8 cellular contexts compared by ENCODE assay signal in the genomic region with DNA sequence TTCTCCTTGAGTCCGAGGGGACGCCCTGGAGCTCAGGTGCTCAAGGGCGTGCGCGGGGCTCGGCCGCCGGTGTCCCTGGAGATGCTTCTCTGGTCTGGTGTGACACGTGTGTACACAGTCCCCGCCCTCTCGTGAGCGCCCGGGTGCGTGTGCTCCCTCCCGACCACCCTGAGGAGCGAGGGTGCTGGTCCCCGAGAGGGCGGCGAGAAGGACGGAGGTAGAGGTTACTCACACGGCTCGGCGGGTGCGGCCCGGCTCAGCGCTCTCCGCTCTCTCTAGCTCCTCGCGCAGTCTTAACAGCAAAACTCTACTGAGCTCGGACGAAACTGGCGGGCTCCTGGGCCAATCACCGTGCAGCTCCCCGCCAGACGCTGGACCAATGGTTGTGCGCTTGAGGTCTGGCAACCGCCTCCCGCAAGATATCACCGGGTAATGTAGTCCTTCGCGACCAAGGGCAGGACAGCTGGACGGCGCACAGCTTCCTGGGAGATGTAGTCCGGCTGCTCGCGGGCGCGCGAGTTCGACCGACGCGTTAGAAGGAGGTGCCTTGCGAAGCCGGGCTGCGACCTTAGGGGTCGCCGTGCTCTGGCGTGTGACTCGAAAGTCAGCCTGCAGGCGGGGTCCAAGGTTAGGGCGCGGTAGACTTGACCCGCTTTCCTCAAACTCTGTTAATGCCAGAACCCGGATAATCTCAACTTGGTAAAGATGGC.
DNase-seq lines count a peak whose midpoint lies in the region; ATAC-seq lines count a peak whose summit lies in the region.

A gene (minus strand): TSS at position 312 of the 710 bp plus-strand sequence. CDS start 2,669 bp downstream, outside the sequence.

- H3K4me1 Mint-ChIP-seq in central memory CD8-positive, alpha-beta T cell, result peaks cover 8% of the 10 kb centered on the region

- H3K36me3 Mint-ChIP-seq in central memory CD8-positive, alpha-beta T cell (ENCODE audit: insufficient read depth), result peaks cover 13% of the 10 kb centered on the region

- H3K4me3 Mint-ChIP-seq in central memory CD8-positive, alpha-beta T cell, result peak within 1 kb of the TSS; percentile 94

- no peaks in the 10 kb centered on the region for H3K27me3 Mint-ChIP-seq in central memory CD8-positive, alpha-beta T cell

- H3K27ac Mint-ChIP-seq in central memory CD8-positive, alpha-beta T cell (ENCODE audit: low read depth), result peak within 1 kb of the TSS; percentile 99

- H3K9me3 Mint-ChIP-seq in central memory CD8-positive, alpha-beta T cell, result no peaks in the 10 kb centered on the region

- DNase-seq in AG20443 (ENCODE audit: low spot score), result peak; percentile 99
- peak; percentile 97 to 99 for DNase-seq in NCI-H446 (lab: John Stamatoyannopoulos, UW)
- DNase-seq in activated CD4-positive, CD25-positive, alpha-beta regulatory T cell treated with anti-CD3 and anti-CD28 coated beads, Interleukin-2, amount 50 U/mL, for 16 hours (ENCODE audit: low read depth, low spot score), result peak; percentile 94
- DNase-seq in central memory CD8-positive, alpha-beta T cell (ENCODE audit: low spot score in 2 of 2), result peak; percentile 84 to 96
- DNase-seq in iris pigment epithelial cell (ENCODE audit: low read depth), result peak; percentile 100
- peak; percentile 91 for DNase-seq in stimulated activated CD4-positive, alpha-beta T cell treated with anti-CD3 and anti-CD28 coated beads, Interleukin-12 subunit alpha, Interleukin-12 subunit beta, amount 100 ng/mL, for 4 hours

- ATAC-seq in GM19025 (IDR thresholded peaks at IDR 0.05; ENCODE audit: low read depth, unreplicated experiment) (peak; percentile 86), HG03342 (IDR thresholded peaks at IDR 0.05; ENCODE audit: unreplicated experiment) (peak; percentile 93)
- ATAC-seq in central memory CD8-positive, alpha-beta T cell (replicated peaks; ENCODE audit: extremely low read depth, poor library complexity, severe bottlenecking), result peak; percentile 92

Comparison
In these comparisons a context has a peak if more than half of its experiments do, and no peak if none do; other contexts are left out.
1. Peak in every context shown above with its lines: DNase-seq and ATAC-seq.